Comparison of ENCODE assay signal across 1 cellular context in genomic region chr15:79092382-79092781, GRCh38.
TF ChIP-seq lines count a peak whose summit lies in the region.

No MANE protein-coding gene starts in this region.

TF ChIP-seq in WTC11, 78 proteins besides CTCF, POLR2A, EP300 and RAD21 (continued from another document):
- TF ChIP-seq SMAD3 (CRISPR knock-in tag; IDR thresholded peaks at IDR 0.05; ENCODE audit: borderline replicate concordance) = no peak
- no peak for TF ChIP-seq OVOL2 (CRISPR knock-in tag; IDR thresholded peaks at IDR 0.05; ENCODE audit: borderline replicate concordance)
- TF ChIP-seq SP1 (CRISPR knock-in tag; conservative IDR thresholded peaks at IDR 0.05) = no peak
